Comparison of ENCODE assay signal across 1 cellular context in the genomic region with DNA sequence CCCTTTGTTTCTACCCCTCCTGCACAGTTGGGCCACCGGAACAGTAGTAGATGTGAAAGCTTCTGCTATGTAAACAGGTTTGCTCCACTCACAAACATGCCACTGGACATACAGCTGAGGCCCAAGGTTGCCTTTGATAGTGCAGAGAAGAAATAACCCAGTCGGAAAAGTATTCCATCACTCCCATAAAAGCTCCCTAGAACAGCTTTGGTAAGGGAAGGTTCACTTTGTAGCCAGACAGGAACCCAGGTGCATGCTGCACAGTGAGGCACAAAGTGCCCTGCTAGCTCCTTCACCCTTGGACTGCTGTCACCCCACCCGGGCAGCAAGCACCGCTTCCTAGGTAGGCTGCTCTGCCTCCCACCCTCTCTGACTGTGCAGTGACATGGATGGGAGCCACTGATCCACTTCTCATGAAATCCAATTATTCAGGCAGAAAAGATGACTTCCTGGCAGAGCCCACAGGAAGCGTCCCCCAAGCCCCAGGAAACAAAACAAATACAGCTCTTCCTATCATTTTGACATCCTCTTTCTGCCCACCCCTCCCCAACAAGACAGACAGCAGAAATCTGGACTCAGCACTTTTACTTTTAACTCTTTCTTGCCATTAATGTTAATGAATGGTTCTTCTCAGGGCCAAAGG.
A peak's percentile ranks its signal among the peaks of the same experiment; 100 is the strongest.
TF ChIP-seq lines count a peak whose summit lies in the region.

No MANE protein-coding gene starts in this region.

TF ChIP-seq in HepG2, 621 proteins besides CTCF, POLR2A, EP300 and RAD21 (continued from another document and continues in another):
- peak; percentile 76; the same call in 1 of the 2 replicates for TF ChIP-seq TFAP4 (IDR thresholded peaks at IDR 0.05; ENCODE audit: borderline replicate concordance, low read depth)
- TF ChIP-seq FOXA3 (CRISPR knock-in tag; IDR thresholded peaks at IDR 0.05) = peak; percentile 89
- no peak for TF ChIP-seq SAFB2 (CRISPR knock-in tag; IDR thresholded peaks at IDR 0.05; ENCODE audit: borderline replicate concordance, low read depth)
- TF ChIP-seq FOSL2 (CRISPR knock-in tag; IDR thresholded peaks at IDR 0.05) = peak; percentile 7; the same call in 1 of the 2 replicates
- TF ChIP-seq FOXO1 (CRISPR knock-in tag; IDR thresholded peaks at IDR 0.05) = peak; percentile 61
- TF ChIP-seq ZBED4 (CRISPR knock-in tag; IDR thresholded peaks at IDR 0.05; ENCODE audit: borderline replicate concordance) = peak; percentile 65
- TF ChIP-seq, protein P1, sequence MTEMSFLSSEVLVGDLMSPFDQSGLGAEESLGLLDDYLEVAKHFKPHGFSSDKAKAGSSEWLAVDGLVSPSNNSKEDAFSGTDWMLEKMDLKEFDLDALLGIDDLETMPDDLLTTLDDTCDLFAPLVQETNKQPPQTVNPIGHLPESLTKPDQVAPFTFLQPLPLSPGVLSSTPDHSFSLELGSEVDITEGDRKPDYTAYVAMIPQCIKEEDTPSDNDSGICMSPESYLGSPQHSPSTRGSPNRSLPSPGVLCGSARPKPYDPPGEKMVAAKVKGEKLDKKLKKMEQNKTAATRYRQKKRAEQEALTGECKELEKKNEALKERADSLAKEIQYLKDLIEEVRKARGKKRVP (CRISPR knock-in tag; IDR thresholded peaks at IDR 0.05) = peak in 1 of 2 experiments; percentile 35; a peak in 1 of 4 replicates
- TF ChIP-seq ZSCAN5A (CRISPR knock-in tag; IDR thresholded peaks at IDR 0.05; ENCODE audit: borderline replicate concordance) = 0 out of 2 replicates have a peak, but pooled peaks have one; percentile 83
- peak; percentile 90 for TF ChIP-seq NR2C2 (CRISPR knock-in tag; IDR thresholded peaks at IDR 0.05; ENCODE audit: borderline replicate concordance)
- TF ChIP-seq ZFY (CRISPR knock-in tag; IDR thresholded peaks at IDR 0.05) = peak; percentile 35; the same call in 1 of the 2 replicates
- no peak for TF ChIP-seq RFX1 (IDR thresholded peaks at IDR 0.05)
- TF ChIP-seq GABPA (IDR thresholded peaks at IDR 0.05; ENCODE audit: low read depth, low read length) = peak; percentile 28; the same call in 1 of the 2 replicates
- peak; percentile 79 for TF ChIP-seq GABPA (CRISPR knock-in tag; IDR thresholded peaks at IDR 0.05; ENCODE audit: low read depth)
- peak; percentile 66 for TF ChIP-seq TBX2 (CRISPR knock-in tag; IDR thresholded peaks at IDR 0.05; ENCODE audit: borderline replicate concordance)
- 0 out of 2 replicates have a peak, but pooled peaks have one; percentile 2 for TF ChIP-seq ZNF574 (CRISPR knock-in tag; IDR thresholded peaks at IDR 0.05)
- TF ChIP-seq HIC2 (CRISPR knock-in tag; IDR thresholded peaks at IDR 0.05; ENCODE audit: low read depth) = 0 out of 2 replicates have a peak, but pooled peaks have one; percentile 44
- peak; percentile 81; the same call in 1 of the 2 replicates for TF ChIP-seq TGIF2 (CRISPR knock-in tag; IDR thresholded peaks at IDR 0.05)
- peak; percentile 73 for TF ChIP-seq SALL1 (CRISPR knock-in tag; IDR thresholded peaks at IDR 0.05)
- peak; percentile 70 to 75 for TF ChIP-seq MAFK (conservative IDR thresholded peaks at IDR 0.05 in 1 of 2, IDR thresholded peaks at IDR 0.05 in 1 of 2; ENCODE audit: low read length in 2 of 2)
- TF ChIP-seq, protein P2, sequence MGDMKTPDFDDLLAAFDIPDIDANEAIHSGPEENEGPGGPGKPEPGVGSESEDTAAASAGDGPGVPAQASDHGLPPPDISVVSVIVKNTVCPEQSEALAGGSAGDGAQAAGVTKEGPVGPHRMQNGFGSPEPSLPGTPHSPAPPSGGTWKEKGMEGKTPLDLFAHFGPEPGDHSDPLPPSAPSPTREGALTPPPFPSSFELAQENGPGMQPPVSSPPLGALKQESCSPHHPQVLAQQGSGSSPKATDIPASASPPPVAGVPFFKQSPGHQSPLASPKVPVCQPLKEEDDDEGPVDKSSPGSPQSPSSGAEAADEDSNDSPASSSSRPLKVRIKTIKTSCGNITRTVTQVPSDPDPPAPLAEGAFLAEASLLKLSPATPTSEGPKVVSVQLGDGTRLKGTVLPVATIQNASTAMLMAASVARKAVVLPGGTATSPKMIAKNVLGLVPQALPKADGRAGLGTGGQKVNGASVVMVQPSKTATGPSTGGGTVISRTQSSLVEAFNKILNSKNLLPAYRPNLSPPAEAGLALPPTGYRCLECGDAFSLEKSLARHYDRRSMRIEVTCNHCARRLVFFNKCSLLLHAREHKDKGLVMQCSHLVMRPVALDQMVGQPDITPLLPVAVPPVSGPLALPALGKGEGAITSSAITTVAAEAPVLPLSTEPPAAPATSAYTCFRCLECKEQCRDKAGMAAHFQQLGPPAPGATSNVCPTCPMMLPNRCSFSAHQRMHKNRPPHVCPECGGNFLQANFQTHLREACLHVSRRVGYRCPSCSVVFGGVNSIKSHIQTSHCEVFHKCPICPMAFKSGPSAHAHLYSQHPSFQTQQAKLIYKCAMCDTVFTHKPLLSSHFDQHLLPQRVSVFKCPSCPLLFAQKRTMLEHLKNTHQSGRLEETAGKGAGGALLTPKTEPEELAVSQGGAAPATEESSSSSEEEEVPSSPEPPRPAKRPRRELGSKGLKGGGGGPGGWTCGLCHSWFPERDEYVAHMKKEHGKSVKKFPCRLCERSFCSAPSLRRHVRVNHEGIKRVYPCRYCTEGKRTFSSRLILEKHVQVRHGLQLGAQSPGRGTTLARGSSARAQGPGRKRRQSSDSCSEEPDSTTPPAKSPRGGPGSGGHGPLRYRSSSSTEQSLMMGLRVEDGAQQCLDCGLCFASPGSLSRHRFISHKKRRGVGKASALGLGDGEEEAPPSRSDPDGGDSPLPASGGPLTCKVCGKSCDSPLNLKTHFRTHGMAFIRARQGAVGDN (CRISPR knock-in tag; IDR thresholded peaks at IDR 0.05) = peak; percentile 71
- peak; percentile 17; the same call in 1 of the 2 replicates for TF ChIP-seq ZBTB7B (CRISPR knock-in tag; IDR thresholded peaks at IDR 0.05)
- TF ChIP-seq ATRX (CRISPR knock-in tag; IDR thresholded peaks at IDR 0.05; ENCODE audit: borderline replicate concordance) = no peak
- TF ChIP-seq ERF (CRISPR knock-in tag; IDR thresholded peaks at IDR 0.05) = 0 out of 2 replicates have a peak, but pooled peaks have one; percentile 26
- TF ChIP-seq ZNF850 (CRISPR knock-in tag; conservative IDR thresholded peaks at IDR 0.05) = no peak
- peak; percentile 25; the same call in 1 of the 2 replicates for TF ChIP-seq FOXK1 (CRISPR knock-in tag; IDR thresholded peaks at IDR 0.05; ENCODE audit: borderline replicate concordance, low read depth)
- no peak for TF ChIP-seq SOX13 (IDR thresholded peaks at IDR 0.05)
- peak in 1 of 2 experiments; percentile 43; a peak in 1 of 4 replicates for TF ChIP-seq SOX13 (CRISPR knock-in tag; conservative IDR thresholded peaks at IDR 0.05 in 1 of 2, IDR thresholded peaks at IDR 0.05 in 1 of 2)
- no peak for TF ChIP-seq USF2 (IDR thresholded peaks at IDR 0.05; ENCODE audit: low read depth, low read length)
- TF ChIP-seq USF2 (CRISPR knock-in tag; IDR thresholded peaks at IDR 0.05; ENCODE audit: borderline replicate concordance) = no peak
- no peak for TF ChIP-seq ZNF503 (CRISPR knock-in tag; IDR thresholded peaks at IDR 0.05)
- TF ChIP-seq KDM2A (CRISPR knock-in tag; IDR thresholded peaks at IDR 0.05; ENCODE audit: borderline replicate concordance, low read depth) = peak; percentile 36; the same call in 1 of the 2 replicates
- peak; percentile 24; the same call in 1 of the 2 replicates for TF ChIP-seq ZFX (CRISPR knock-in tag; IDR thresholded peaks at IDR 0.05; ENCODE audit: low read depth)
